In genomic region chr22:22164541-22165272, GRCh38 we compare ENCODE assay signal across 21 cellular contexts.
DNase-seq lines count a peak whose midpoint lies in the region; ATAC-seq and TF ChIP-seq lines count a peak whose summit lies in the region.
"Had no signal": no experiment of that assay in that cellular context is flagged by ENCODE, and none has a peak within 500 bp of the region (broad histone marks: within the 10 kb centered on the region; RNA-seq: fewer than 3 reads in every experiment).

No MANE protein-coding gene starts in this region.

- in situ Hi-C loops in astrocyte of the cerebellum (cut with HindIII; ENCODE audit: low sequenced_read_pairs), result no loop called here

- no peak overlapping the region for H2AFZ ChIP-seq in parathyroid adenoma

- no peak for ATAC-seq in GM19328 (IDR thresholded peaks at IDR 0.05; ENCODE audit: unreplicated experiment)
- ATAC-seq: T-cell had no signal

- no peak overlapping the region for H3K4me3 Mint-ChIP-seq in CD8-positive, alpha-beta memory T cell
- H3K4me3 Mint-ChIP-seq: T-cell had no signal

- H3K27me3 Mint-ChIP-seq in CD8-positive, alpha-beta memory T cell, result peaks cover 11 to 15% of the 10 kb centered on the region in 2 donors

- H3K4me1 ChIP-seq in parathyroid adenoma, result peaks cover 11% of the 10 kb centered on the region
- H3K4me1 ChIP-seq in CD8-positive, alpha-beta memory T cell (ENCODE audit: insufficient read depth, low read length), result peaks cover 5% of the 10 kb centered on the region
- H3K4me1 ChIP-seq: ascending aorta had no signal

- H3K27ac ChIP-seq in parathyroid adenoma, result no peak overlapping the region
- H3K27ac ChIP-seq in CD8-positive, alpha-beta memory T cell (ENCODE audit: low read depth, low read length), result no peak overlapping the region
- H3K27ac ChIP-seq: 22Rv1, ascending aorta, coronary artery, thoracic aorta had no signal

- no peak overlapping the region for H3K27ac Mint-ChIP-seq in CD8-positive, alpha-beta memory T cell
- H3K27ac Mint-ChIP-seq: T-cell had no signal

- H3K4me1 Mint-ChIP-seq in CD8-positive, alpha-beta memory T cell, result peaks cover 11 to 19% (median 18%) of the 10 kb centered on the region in 3 donors

- no peak overlapping the region for H3K4me2 ChIP-seq in parathyroid adenoma (ENCODE audit: low read length)

- H3K27me3 ChIP-seq in parathyroid adenoma (ENCODE audit: control insufficient read depth, insufficient read depth, low read length), result no peaks in the 10 kb centered on the region
- H3K27me3 ChIP-seq in CD8-positive, alpha-beta memory T cell (ENCODE audit: insufficient read depth, low read length, poor library complexity, severe bottlenecking), result no peaks in the 10 kb centered on the region
- H3K27me3 ChIP-seq: ascending aorta had no signal

- DNase-seq in DMS 273 (lab: John Stamatoyannopoulos, UW; ENCODE audit: unreplicated experiment) (peak; percentile 52), DMS 273 treated with DMSO at 0.1 percent for 48 hours (lab: John Stamatoyannopoulos, UW) (no peak), NB4 (ENCODE audit: low read depth) (peak; percentile 37), astrocyte of the cerebellum (ENCODE audit: low read depth) (no peak), epidermal melanocyte (ENCODE audit: insufficient read length, low spot score) (no peak)
- DNase-seq in CD8-positive, alpha-beta memory T cell, result no peak
- DNase-seq: activated CD4-positive, CD25-positive, alpha-beta regulatory T cell; activated gamma-delta T cell; head of caudate nucleus; KG1; NCI-H146; NCI-H526 treated with DMSO at 0.1 percent for 48 hours; nucleus accumbens; stimulated activated CD4-positive, alpha-beta T cell treated with anti-CD3 and anti-CD28 coated beads, Interleukin-4, amount 100 ng/mL, for 1 hour; T-cell had no signal

- POLR2A ChIA-PET in CD8-positive, alpha-beta memory T cell (lab: Charles Lee), result no interaction called here

- H3K9me3 ChIP-seq in parathyroid adenoma (ENCODE audit: control insufficient read depth, low read length), result no peaks in the 10 kb centered on the region
- H3K9me3 ChIP-seq in CD8-positive, alpha-beta memory T cell (ENCODE audit: low read length), result no peaks in the 10 kb centered on the region
- H3K9me3 ChIP-seq: ascending aorta, thoracic aorta had no signal

- TF ChIP-seq POLR2A in NB4 (IDR thresholded peaks at IDR 0.05; ENCODE audit: extremely low read depth, insufficient read length), result no peak

- no peak overlapping the region for H3K4me3 ChIP-seq in NB4 (ENCODE audit: low read depth, low read length)
- no peak overlapping the region for H3K4me3 ChIP-seq in astrocyte of the cerebellum (ENCODE audit: low read depth, low read length)
- H3K4me3 ChIP-seq in parathyroid adenoma (ENCODE audit: low read depth, low read length), result no peak overlapping the region
- no peak overlapping the region for H3K4me3 ChIP-seq in CD8-positive, alpha-beta memory T cell (ENCODE audit: low read length)
- H3K4me3 ChIP-seq: ascending aorta, coronary artery, thoracic aorta had no signal

- peak; percentile 31 for TF ChIP-seq CTCF in NB4 (IDR thresholded peaks at IDR 0.05; ENCODE audit: low read depth, low read length)
- peak; percentile 4 for TF ChIP-seq CTCF in astrocyte of the cerebellum (IDR thresholded peaks at IDR 0.05; ENCODE audit: low read depth, low read length, missing control alignments)
- TF ChIP-seq CTCF in parathyroid adenoma (IDR thresholded peaks at IDR 0.05), result peak; percentile 16

- peaks cover 0 to 2% (median 0%) of the 10 kb centered on the region in 5 donors for H3K9me3 Mint-ChIP-seq in CD8-positive, alpha-beta memory T cell
- H3K9me3 Mint-ChIP-seq: T-cell had no signal

- H3K79me2 ChIP-seq in parathyroid adenoma, result no peaks in the 10 kb centered on the region

- H3K9ac ChIP-seq in parathyroid adenoma, result no peak overlapping the region

- H3K36me3 Mint-ChIP-seq in CD8-positive, alpha-beta memory T cell, result no peaks in the 10 kb centered on the region
- H3K36me3 Mint-ChIP-seq: T-cell had no signal

- H3K36me3 ChIP-seq in parathyroid adenoma (ENCODE audit: control insufficient read depth, insufficient read depth, low read length), result no peaks in the 10 kb centered on the region
- no peaks in the 10 kb centered on the region for H3K36me3 ChIP-seq in CD8-positive, alpha-beta memory T cell (ENCODE audit: insufficient read depth, low read length)
- H3K36me3 ChIP-seq: ascending aorta, thoracic aorta had no signal

- CTCF ChIA-PET in CD8-positive, alpha-beta memory T cell (lab: Charles Lee), result no interaction called here

Comparison
In these comparisons a context has a peak if more than half of its experiments do, and no peak if none do; other contexts are left out.
1. DNase-seq: peak in DMS 273 (single experiment) and NB4 (single experiment); none in DMS 273 treated with DMSO at 0.1 percent for 48 hours (single experiment), astrocyte of the cerebellum (single experiment), CD8-positive, alpha-beta memory T cell (0 of 5) and epidermal melanocyte (single experiment).
2. Peak in every context shown above with its lines, with median percentiles within 50 percentile points of each other: CTCF ChIP-seq.